Comparison of ENCODE assay signal across 8 cellular contexts in the genomic region with DNA sequence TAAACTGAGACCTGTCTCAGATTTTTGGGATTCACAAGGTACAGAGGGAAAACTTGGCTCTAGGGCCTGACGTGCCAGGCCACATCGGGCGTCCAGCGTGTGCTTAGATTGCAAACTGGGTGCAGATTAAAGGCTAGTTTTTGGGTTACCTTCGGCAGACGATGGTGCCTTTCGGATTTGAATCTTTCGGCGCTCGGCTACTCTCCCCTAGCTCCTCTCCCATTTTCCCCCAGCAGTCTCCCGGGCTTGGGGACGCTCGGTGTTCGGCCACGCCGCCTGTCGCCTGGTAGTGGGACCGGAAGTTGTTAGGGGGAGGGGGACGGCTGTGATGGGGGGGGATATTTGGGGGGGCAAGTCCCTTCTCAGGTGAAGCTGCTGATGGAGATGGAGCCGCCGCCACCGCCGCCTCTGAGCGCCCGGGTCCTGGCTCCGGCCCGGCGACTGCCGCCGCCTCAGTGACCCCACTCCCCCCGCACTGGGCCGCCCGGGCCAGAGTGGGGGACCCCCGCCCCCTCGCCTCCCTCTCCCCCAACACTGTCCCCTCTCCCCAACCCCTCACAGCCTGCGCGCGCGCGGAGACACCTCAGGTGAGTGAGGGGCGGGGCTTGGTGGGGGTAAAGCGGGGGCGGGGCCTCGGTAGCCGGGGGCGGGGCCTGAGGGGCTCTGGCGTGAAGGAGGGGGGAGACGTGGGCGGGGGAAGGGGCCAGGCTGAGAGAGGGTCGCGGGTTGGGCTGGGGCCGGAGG. TPM values are rescaled to one million over a fixed set of nuclear protein-coding genes. Genes with fewer than 3 reads are reported as not detected.
A peak's percentile ranks its signal among the peaks of the same experiment; 100 is the strongest.
DNase-seq lines count a peak whose midpoint lies in the region; ATAC-seq and TF ChIP-seq lines count a peak whose summit lies in the region.

No MANE protein-coding gene starts in this region.

- no TSS peak for BruUV-seq in OCI-LY7 (replicated peaks; lab: Mats Ljungman, UMichigan)

- H3K4me1 ChIP-seq in BLaER1 treated with 17β-estradiol and CSF1 and Interleukin-3, amounts not matched to agents 10 nM and 100 nM = peaks cover 6 to 34% (median 13%) of the 10 kb centered on the region in 10 experiments
- H3K4me1 ChIP-seq in HUES64 (ENCODE audit: insufficient read depth, low read length) (no peaks in the 10 kb centered on the region), OCI-LY7 (ENCODE audit: insufficient read depth, low read length, poor library complexity, severe bottlenecking) (peaks cover 9% of the 10 kb centered on the region), mucosa of descending colon (ENCODE audit: low read depth) (no peaks in the 10 kb centered on the region)

- H3K9me3 ChIP-seq in BLaER1 treated with 17β-estradiol and CSF1 and Interleukin-3, amounts not matched to agents 10 nM and 100 nM (replicated peaks in 1 of 11) = no peaks in the 10 kb centered on the region
- H3K9me3 ChIP-seq in HUES64 (ENCODE audit: insufficient read depth, low read depth, low read length) = no peaks in the 10 kb centered on the region
- no peaks in the 10 kb centered on the region for H3K9me3 ChIP-seq in OCI-LY7 (ENCODE audit: low read length)
- no peaks in the 10 kb centered on the region for H3K9me3 ChIP-seq in mucosa of descending colon

- intact Hi-C loops in OCI-LY7 (cut with micrococcal nuclease; ENCODE audit: unreplicated experiment) (no loop called here), mucosa of descending colon (cut with DNase I, micrococcal nuclease) (no loop called here)

- H3K27ac ChIP-seq in BLaER1 treated with 17β-estradiol and CSF1 and Interleukin-3, amounts not matched to agents 10 nM and 100 nM = peak overlapping the region; percentile 51 to 87 (median 74); a peak in 19 of 22 replicates
- peak overlapping the region; percentile 91 for H3K27ac ChIP-seq in HUES64 (ENCODE audit: low read depth, low read length)
- peak overlapping the region; percentile 66 for H3K27ac ChIP-seq in OCI-LY7 (ENCODE audit: low read depth, low read length, poor library complexity, severe bottlenecking)

- peak overlapping the region; percentile 55 to 75 (median 67) for H3K4me3 ChIP-seq in BLaER1 treated with 17β-estradiol and CSF1 and Interleukin-3, amounts not matched to agents 10 nM and 100 nM
- peak overlapping the region; percentile 83 for H3K4me3 ChIP-seq in HUES64 (ENCODE audit: low read length)
- H3K4me3 ChIP-seq in OCI-LY7 (ENCODE audit: low read depth, low read length, poor library complexity, severe bottlenecking) = peak overlapping the region; percentile 77
- peak overlapping the region; percentile 63 for H3K4me3 ChIP-seq in mucosa of descending colon

- under 1% methylated on average over 37 of the region's 52 CpGs for WGBS in HUES64

- CTCF ChIA-PET in OCI-LY7 (lab: Charles Lee; ENCODE audit: unreplicated experiment) = interaction anchor here (0.6 kb wide), 1 partner anchor 15 kb away, joined by 3 read pairs; no protein-coding TSS in a partner anchor

- ATAC-seq in GM19452 (IDR thresholded peaks at IDR 0.05; ENCODE audit: unreplicated experiment) (peak; percentile 70), mucosa of descending colon (peak; percentile 95)

- peak overlapping the region; percentile 72 to 84 (median 79) for H3K9ac ChIP-seq in BLaER1 treated with 17β-estradiol and CSF1 and Interleukin-3, amounts not matched to agents 10 nM and 100 nM
- H3K9ac ChIP-seq in HUES64 (ENCODE audit: low read depth, low read length) = peak overlapping the region; percentile 92

- DNase-seq in OCI-LY7 (ENCODE audit: low spot score) = peak; percentile 93
- peak; percentile 73 for DNase-seq in activated T-cell treated with anti-CD3 and anti-CD28 coated beads for 48 hours (ENCODE audit: low read depth)
- peak; percentile 87 for DNase-seq in erythroblast (lab: John Stamatoyannopoulos, UW)
- peak; percentile 88 to 90 (median 90) for DNase-seq in mucosa of descending colon
- peak; percentile 38 to 61 for DNase-seq in stimulated activated CD8-positive, alpha-beta memory T cell treated with anti-CD3 and anti-CD28 coated beads, Interleukin-2, amount 100 ng/mL, for 1 hour (ENCODE audit: low read depth in 2 of 2)

- H3K79me2 ChIP-seq in OCI-LY7 (ENCODE audit: insufficient read depth, low read depth, low read length) = no peaks in the 10 kb centered on the region

- no peak for TF ChIP-seq CTCF in OCI-LY7 (conservative IDR thresholded peaks at IDR 0.05; ENCODE audit: low read length)
- TF ChIP-seq CTCF in mucosa of descending colon (IDR thresholded peaks at IDR 0.05) = no peak

- H3K4me2 ChIP-seq in BLaER1 treated with 17β-estradiol and CSF1 and Interleukin-3, amounts not matched to agents 10 nM and 100 nM = peak overlapping the region; percentile 76 to 99 (median 92)
- H3K4me2 ChIP-seq in OCI-LY7 (ENCODE audit: low read length) = peak overlapping the region; percentile 83

- H2AFZ ChIP-seq in OCI-LY7 (ENCODE audit: low read length) = peak overlapping the region; percentile 97

- TF ChIP-seq POLR2A in erythroblast (IDR thresholded peaks at IDR 0.05; ENCODE audit: low read length) = peak; percentile 41

- H3K27me3 ChIP-seq in BLaER1 treated with 17β-estradiol and CSF1 and Interleukin-3, amounts not matched to agents 10 nM and 100 nM = no peaks in the 10 kb centered on the region
- no peaks in the 10 kb centered on the region for H3K27me3 ChIP-seq in HUES64 (ENCODE audit: insufficient read depth, low read length)

- POLR2A ChIA-PET in OCI-LY7 (lab: Charles Lee) = interaction anchor here (0.6 to 1.0 kb wide), 10 partner anchors 12 to 342 kb away, joined by 3 to 11 read pairs (median 4); partner anchors contain the start of genes DNAJC14 and RAB5B

- no peaks in the 10 kb centered on the region for H4K20me1 ChIP-seq in BLaER1 treated with 17β-estradiol and CSF1 and Interleukin-3, amounts not matched to agents 10 nM and 100 nM
- no peaks in the 10 kb centered on the region for H4K20me1 ChIP-seq in OCI-LY7 (ENCODE audit: insufficient read depth, low read length)

- H3K9me2 ChIP-seq in OCI-LY7 (ENCODE audit: insufficient read depth, low read length) = no peaks in the 10 kb centered on the region

- peaks cover 0 to 14% (median 0%) of the 10 kb centered on the region in 11 experiments; a peak in 5 of 22 replicates for H3K36me3 ChIP-seq in BLaER1 treated with 17β-estradiol and CSF1 and Interleukin-3, amounts not matched to agents 10 nM and 100 nM
- peaks cover 28% of the 10 kb centered on the region for H3K36me3 ChIP-seq in HUES64 (ENCODE audit: insufficient read depth, low read length)
- no peaks in the 10 kb centered on the region for H3K36me3 ChIP-seq in OCI-LY7 (ENCODE audit: insufficient read depth, low read length)
- H3K36me3 ChIP-seq in mucosa of descending colon (ENCODE audit: low read depth) = no peaks in the 10 kb centered on the region

RNA-seq across cellular contexts. Expression of gene SUOX, which starts 10.2 kb away (rescaled TPM):
- polyA plus RNA-seq in HUES64 (2013, experiment 1 of 2) = 15.2 TPM
- polyA plus RNA-seq in HUES64 (2013, experiment 2 of 2) = 16.0 TPM
- 2.5 and 2.7 TPM in 2 replicates for total RNA-seq in OCI-LY7 (2014; rRNA removed; shearing (Covaris generic))
- total RNA-seq in OCI-LY7 (2022) (6.4 and 7.4 TPM in 2 replicates), mucosa of descending colon (10 to 100 TPM; 29.2 to 32.0 (median 30.4) TPM)

RNA-seq across cellular contexts. Expression of gene IKZF4, which starts 13.5 kb away (rescaled TPM):
- 9.6 TPM for polyA plus RNA-seq in HUES64 (2013, experiment 1 of 2)
- polyA plus RNA-seq in HUES64 (2013, experiment 2 of 2) = 9.9 TPM
- 0.90 and 1.3 TPM in 2 replicates for total RNA-seq in OCI-LY7 (2014; rRNA removed; shearing (Covaris generic))
- total RNA-seq in OCI-LY7 (2022) (6.0 and 8.8 TPM in 2 replicates), mucosa of descending colon (1 to 10 TPM; 3.5 to 9.1 (median 7.2) TPM)

RNA-seq across cellular contexts. Expression of gene RAB5B, which starts 33.4 kb away (rescaled TPM):
- 36.6 TPM for polyA plus RNA-seq in HUES64 (2013, experiment 1 of 2)
- polyA plus RNA-seq in HUES64 (2013, experiment 2 of 2) = 48.6 TPM
- 21.6 and 21.8 TPM in 2 replicates for total RNA-seq in OCI-LY7 (2014; rRNA removed; shearing (Covaris generic))
- total RNA-seq in OCI-LY7 (2022) (47.2 and 50.5 TPM in 2 replicates), mucosa of descending colon (100 to 1,000 TPM; 131 to 179 (median 173) TPM)

RNA-seq across cellular contexts. Expression of gene RPS26, which starts 34.4 kb away (rescaled TPM):
- polyA plus RNA-seq in HUES64 (2013, experiment 1 of 2) = 2,096 TPM
- polyA plus RNA-seq in HUES64 (2013, experiment 2 of 2) = 2,046 TPM
- total RNA-seq in OCI-LY7 (2014; rRNA removed; shearing (Covaris generic)) = 306 and 600 TPM in 2 replicates
- total RNA-seq in OCI-LY7 (2022) (74.6 and 79.1 TPM in 2 replicates), mucosa of descending colon (10 to 100 TPM; 28.8 to 81.1 (median 34.5) TPM)

RNA-seq across cellular contexts. Expression of gene CDK2, which starts 40.7 kb away (rescaled TPM):
- polyA plus RNA-seq in HUES64 (2013, experiment 1 of 2) = 39.9 TPM
- 40.8 TPM for polyA plus RNA-seq in HUES64 (2013, experiment 2 of 2)
- total RNA-seq in OCI-LY7 (2014; rRNA removed; shearing (Covaris generic)) = 57.8 and 68.1 TPM in 2 replicates
- 80.9 and 81.4 TPM in 2 replicates for total RNA-seq in OCI-LY7 (2022)
- total RNA-seq in mucosa of descending colon = 10 to 100 TPM; 17.1 to 22.1 (median 20.8) TPM

Comparison
In these comparisons a context has a peak if more than half of its experiments do, and no peak if none do; other contexts are left out.
1. Peak in every context shown above with its lines: DNase-seq, ATAC-seq, H3K4me3 ChIP-seq and H3K27ac ChIP-seq.